ENCODE assay signal across 10 cellular contexts in the genomic region with DNA sequence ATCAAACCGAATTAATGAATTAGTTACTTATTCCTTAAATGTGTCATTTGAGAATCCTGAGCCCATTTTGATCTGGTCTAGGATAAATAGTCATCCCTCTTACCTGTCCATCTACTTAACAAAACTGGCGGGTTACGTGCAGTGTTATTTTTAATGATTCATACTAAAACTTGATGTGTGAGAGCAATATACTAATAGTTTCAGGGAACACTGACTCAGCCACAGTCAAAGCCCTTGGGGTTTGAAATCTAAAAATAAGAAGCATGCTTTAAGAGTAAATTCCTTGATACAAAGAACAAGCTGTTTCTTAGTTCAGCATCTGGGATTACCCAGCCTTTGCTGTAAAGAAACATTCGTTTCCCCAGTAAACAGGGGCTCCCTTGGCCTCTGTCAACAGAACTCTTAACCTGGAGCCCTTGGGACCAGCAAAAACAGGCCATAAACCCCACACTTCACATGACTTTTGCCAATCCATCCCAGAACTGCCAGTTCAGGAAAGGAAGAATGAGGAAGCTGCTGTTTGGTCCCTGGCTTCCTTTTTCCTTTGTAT.
DNase-seq lines count a peak whose midpoint lies in the region; ATAC-seq and TF ChIP-seq lines count a peak whose summit lies in the region.
"Had no signal": no experiment of that assay in that cellular context is flagged by ENCODE, and none has a peak within 500 bp of the region (broad histone marks: within the 10 kb centered on the region; RNA-seq: fewer than 3 reads in every experiment).

No MANE protein-coding gene starts in this region.

- TF ChIP-seq POLR2A in stomach (IDR thresholded peaks at IDR 0.05), result no peak

- H3K9me3 ChIP-seq in CD4-positive, alpha-beta memory T cell (ENCODE audit: control insufficient read depth in 1 of 2, low read length in 2 of 2), result no peaks in the 10 kb centered on the region
- no peaks in the 10 kb centered on the region for H3K9me3 ChIP-seq in stomach

- no peaks in the 10 kb centered on the region for H3K4me1 ChIP-seq in CD4-positive, alpha-beta memory T cell (ENCODE audit: insufficient read depth, low read length)
- peaks cover 0 to 5% (median 2%) of the 10 kb centered on the region in 4 donors for H3K4me1 ChIP-seq in stomach

- H3K4me1 Mint-ChIP-seq in nephron progenitor cell, result peaks cover 39% of the 10 kb centered on the region
- H3K4me1 Mint-ChIP-seq in CD4-positive, alpha-beta memory T cell, result no peaks in the 10 kb centered on the region

- 62 to 74% (median 69%) methylated on average over 4 of the region's 4 CpGs for WGBS in stomach, 5 donors

- in situ Hi-C loops in astrocyte of the spinal cord (cut with HindIII; ENCODE audit: low sequenced_read_pairs), result no loop called here

- intact Hi-C loops in CD4-positive, alpha-beta memory T cell (cut with micrococcal nuclease), result no loop called here
- intact Hi-C loops in stomach (cut with DNase I; ENCODE audit: low total_unique reads), result no loop called here

- H3K27ac ChIP-seq in CD4-positive, alpha-beta memory T cell (ENCODE audit: low read depth, low read length), result no peak overlapping the region
- peak overlapping the region in 1 of 5 donors; percentile 35 for H3K27ac ChIP-seq in stomach

- TF ChIP-seq CTCF in GM12865 (IDR thresholded peaks at IDR 0.05; ENCODE audit: insufficient read depth, low read depth, low read length, missing control alignments), result no peak
- no peak for TF ChIP-seq CTCF in astrocyte of the spinal cord (IDR thresholded peaks at IDR 0.05; ENCODE audit: low read depth, low read length)
- TF ChIP-seq CTCF in nephron progenitor cell (IDR thresholded peaks at IDR 0.05), result no peak
- TF ChIP-seq CTCF in stomach (IDR thresholded peaks at IDR 0.05), result no peak

- no peaks in the 10 kb centered on the region for H3K36me3 ChIP-seq in CD4-positive, alpha-beta memory T cell (ENCODE audit: insufficient read depth, low read length)
- no peaks in the 10 kb centered on the region for H3K36me3 ChIP-seq in stomach

- H3K27me3 Mint-ChIP-seq in nephron progenitor cell (ENCODE audit: low read depth, poor library complexity), result peaks cover 6% of the 10 kb centered on the region
- H3K27me3 Mint-ChIP-seq in CD4-positive, alpha-beta memory T cell, result no peaks in the 10 kb centered on the region

- CTCF ChIA-PET in CD4-positive, alpha-beta memory T cell (lab: Charles Lee; ENCODE audit: partially characterized antibody), result no interaction called here

- TF ChIP-seq EP300 in stomach (IDR thresholded peaks at IDR 0.05), result no peak

- H3K36me3 Mint-ChIP-seq in nephron progenitor cell (ENCODE audit: low read depth), result peaks cover 3% of the 10 kb centered on the region
- no peaks in the 10 kb centered on the region for H3K36me3 Mint-ChIP-seq in CD4-positive, alpha-beta memory T cell

- H3K4me3 Mint-ChIP-seq in nephron progenitor cell, result peak overlapping the region; percentile 28
- H3K4me3 Mint-ChIP-seq in CD4-positive, alpha-beta memory T cell, result no peak overlapping the region

- H3K4me3 ChIP-seq in GM12865 (ENCODE audit: low read depth, low read length) (peak overlapping the region; percentile 21; the same call in 1 of the 2 replicates), astrocyte of the spinal cord (ENCODE audit: low read depth, low read length) (no peak overlapping the region), stomach (no peak overlapping the region)
- no peak overlapping the region for H3K4me3 ChIP-seq in CD4-positive, alpha-beta memory T cell (ENCODE audit: low read length in 2 of 2)

- peaks cover 14% of the 10 kb centered on the region for H3K9me3 Mint-ChIP-seq in nephron progenitor cell
- H3K9me3 Mint-ChIP-seq in CD4-positive, alpha-beta memory T cell, result peaks cover 0 to 4% (median 2%) of the 10 kb centered on the region in 8 donors

- peak overlapping the region; percentile 94 for H3K27ac Mint-ChIP-seq in nephron progenitor cell
- no peak overlapping the region for H3K27ac Mint-ChIP-seq in CD4-positive, alpha-beta memory T cell

- no peaks in the 10 kb centered on the region for H3K27me3 ChIP-seq in CD4-positive, alpha-beta memory T cell (ENCODE audit: insufficient read depth, low read length)
- H3K27me3 ChIP-seq in stomach, result no peaks in the 10 kb centered on the region

- peak; percentile 51 for ATAC-seq in HG02852 (IDR thresholded peaks at IDR 0.05; ENCODE audit: unreplicated experiment)

- POLR2A ChIA-PET in CD4-positive, alpha-beta memory T cell (lab: Charles Lee; ENCODE audit: partially characterized antibody), result no interaction called here

- DNase-seq in GM12865 (ENCODE audit: low read depth) (peak; percentile 78), astrocyte of the spinal cord (ENCODE audit: low read depth, low spot score) (peak; percentile 80), nephron progenitor cell (no peak), T-helper 2 cell (no peak), activated gamma-delta T cell (lab: John Stamatoyannopoulos, UW) (no peak), stomach (no peak)
- no peak for DNase-seq in CD4-positive, alpha-beta memory T cell
- DNase-seq: activated CD8-positive, alpha-beta memory T cell treated with anti-CD3 and anti-CD28 coated beads, Interleukin-2, amount 50 U/mL, for 48 hours; NCI-H2171 treated with DMSO at 0.1 percent for 48 hours had no signal

Comparison
In these comparisons a context has a peak if more than half of its experiments do, and no peak if none do; other contexts are left out.
1. DNase-seq: peak in GM12865 (single experiment) and astrocyte of the spinal cord (single experiment); none in nephron progenitor cell (single experiment), CD4-positive, alpha-beta memory T cell (0 of 5), T-helper 2 cell (0 of 5), activated gamma-delta T cell (single experiment) and stomach (single experiment).